14 cellular contexts compared by ENCODE assay signal in the genomic region with DNA sequence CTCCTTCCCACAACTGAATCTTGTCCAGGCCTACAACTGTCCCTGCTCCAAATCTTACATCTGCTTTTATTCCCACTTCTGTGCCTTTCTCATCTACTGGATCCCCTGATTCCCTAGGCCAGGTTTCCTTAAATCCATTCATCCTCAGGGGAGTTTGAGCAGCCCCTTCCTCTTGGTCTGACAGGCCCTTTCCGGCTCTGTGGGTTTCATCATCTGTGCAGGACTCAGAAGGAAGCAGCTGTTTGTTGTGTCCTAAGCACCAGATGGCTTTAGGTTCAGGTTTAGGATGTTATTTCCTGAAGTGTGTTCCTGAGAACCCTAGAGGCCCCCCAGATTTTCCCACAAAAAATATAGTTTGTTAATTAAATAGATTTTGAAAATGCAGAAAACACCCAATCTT. TPM values are rescaled to one million over a fixed set of nuclear protein-coding genes. Genes with fewer than 3 reads are reported as not detected.
A peak's percentile ranks its signal among the peaks of the same experiment; 100 is the strongest.
DNase-seq lines count a peak whose midpoint lies in the region; ATAC-seq and TF ChIP-seq lines count a peak whose summit lies in the region.
"Had no signal": no experiment of that assay in that cellular context is flagged by ENCODE, and none has a peak within 500 bp of the region (broad histone marks: within the 10 kb centered on the region; RNA-seq: fewer than 3 reads in every experiment).

No MANE protein-coding gene starts in this region.

- H4K8ac ChIP-seq in neuronal stem cell (ENCODE audit: low read depth, low read length), result no peak overlapping the region

- H2AFZ ChIP-seq in osteoblast (ENCODE audit: low read length) (no peak overlapping the region), neuronal stem cell (ENCODE audit: low read length) (no peak overlapping the region)

- H3K4ac ChIP-seq in neuronal stem cell (ENCODE audit: low read length), result no peak overlapping the region

- no peak overlapping the region for H2BK5ac ChIP-seq in neuronal stem cell (ENCODE audit: low read length)

- H3K9me3 ChIP-seq in right atrium auricular region (no peaks in the 10 kb centered on the region), osteoblast (ENCODE audit: low read depth, low read length) (no peaks in the 10 kb centered on the region), neuronal stem cell (replicated peaks in 1 of 2; ENCODE audit: control insufficient read depth in 2 of 2, insufficient read depth in 1 of 2, low read depth in 1 of 2, low read length in 2 of 2) (no peaks in the 10 kb centered on the region), left lung (no peaks in the 10 kb centered on the region)
- H3K9me3 ChIP-seq: colonic mucosa had no signal

- no peak overlapping the region for H2AK5ac ChIP-seq in neuronal stem cell (ENCODE audit: low read depth, low read length)

- no peak overlapping the region for H3K23ac ChIP-seq in neuronal stem cell (ENCODE audit: low read depth, low read length, poor library complexity)

- H2BK12ac ChIP-seq in neuronal stem cell (ENCODE audit: low read length), result no peak overlapping the region

- peaks cover 98% of the 10 kb centered on the region for H3K79me2 ChIP-seq in osteoblast (ENCODE audit: insufficient read depth, low read length)

- TF ChIP-seq CTCF in right atrium auricular region (IDR thresholded peaks at IDR 0.05) (no peak), osteoblast (IDR thresholded peaks at IDR 0.05; ENCODE audit: extremely low read depth, low read depth, low read length) (no peak), left lung (IDR thresholded peaks at IDR 0.05) (no peak)

- DNase-seq in right atrium auricular region (ENCODE audit: low spot score), result no peak
- DNase-seq in left ventricle myocardium superior, result no peak
- DNase-seq in SK-N-DZ (ENCODE audit: low spot score), result peak; percentile 71
- DNase-seq in left kidney (ENCODE audit: low read depth, low spot score), result peak; percentile 56
- DNase-seq in osteoblast (ENCODE audit: insufficient read length, low spot score, missing footprints), result no peak
- no peak for DNase-seq in neuronal stem cell (ENCODE audit: low spot score)
- no peak for DNase-seq in left lung
- DNase-seq in activated effector memory CD4-positive, alpha-beta T cell treated with anti-CD3 and anti-CD28 coated beads, Interleukin-2, amount 50 U/mL, for 16 hours, result no peak
- DNase-seq: ACHN; activated CD4-positive, alpha-beta T cell treated with anti-CD3 and anti-CD28 coated beads for 48 hours; colonic mucosa; DMS79 treated with DMSO at 0.1 percent for 48 hours; SHP77 treated with DMSO at 0.1 percent for 48 hours; stimulated activated CD4-positive, alpha-beta T cell treated with anti-CD3 and anti-CD28 coated beads, Interleukin-12 subunit alpha, Interleukin-12 subunit beta, amount 100 ng/mL, for 4 hours had no signal

- H3K4me3 ChIP-seq in right atrium auricular region (no peak overlapping the region), osteoblast (ENCODE audit: insufficient read depth, low read length) (no peak overlapping the region), neuronal stem cell (ENCODE audit: low read length in 2 of 2) (no peak overlapping the region), left lung (no peak overlapping the region)
- H3K4me3 ChIP-seq: colonic mucosa had no signal

- no peaks in the 10 kb centered on the region for H3K79me1 ChIP-seq in neuronal stem cell (ENCODE audit: low read depth, low read length)

- H3K18ac ChIP-seq in neuronal stem cell (ENCODE audit: low read length), result no peak overlapping the region

- intact Hi-C loops in left ventricle myocardium superior (cut with micrococcal nuclease), result no loop called here
- intact Hi-C loops in left lung (cut with DNase I), result no loop called here

- H3K36me3 ChIP-seq in right atrium auricular region (no peaks in the 10 kb centered on the region), osteoblast (ENCODE audit: insufficient read depth, low read length) (no peaks in the 10 kb centered on the region), neuronal stem cell (replicated peaks in 1 of 2; ENCODE audit: control insufficient read depth in 2 of 2, insufficient read depth in 2 of 2, low read length in 2 of 2) (no peaks in the 10 kb centered on the region), left lung (no peaks in the 10 kb centered on the region)
- H3K36me3 ChIP-seq: colonic mucosa had no signal

- H4K91ac ChIP-seq in neuronal stem cell (ENCODE audit: low read depth, low read length, poor library complexity), result no peak overlapping the region

- ATAC-seq in left ventricle myocardium superior (no peak), left lung (no peak)

- H4K20me1 ChIP-seq in osteoblast (ENCODE audit: insufficient read depth, low read length), result peaks cover 11% of the 10 kb centered on the region

- H3K27ac ChIP-seq in right atrium auricular region (peak overlapping the region; percentile 71 to 82), osteoblast (ENCODE audit: low read depth, low read length) (no peak overlapping the region), neuronal stem cell (replicated peaks; ENCODE audit: low read length) (no peak overlapping the region), left lung (peak overlapping the region in 1 of 2 donors; percentile 35)
- H3K27ac ChIP-seq: colonic mucosa had no signal

- WGBS in neuronal stem cell (ENCODE audit: extremely low coverage in 2 of 2, insufficient read length in 2 of 2, insufficient replicate concordance in 1 of 2), 2 donors, result no CpG with 5 or more reads among the region's 1 CpG

- no peaks in the 10 kb centered on the region for H3K27me3 ChIP-seq in right atrium auricular region
- no peaks in the 10 kb centered on the region for H3K27me3 ChIP-seq in osteoblast (ENCODE audit: insufficient read depth, low read length)
- H3K27me3 ChIP-seq in neuronal stem cell (ENCODE audit: control insufficient read depth in 3 of 3, insufficient read depth in 3 of 3, low read depth in 1 of 3, low read length in 3 of 3), result no peaks in the 10 kb centered on the region
- H3K27me3 ChIP-seq in left lung, result no peaks in the 10 kb centered on the region
- H3K27me3 ChIP-seq: colonic mucosa had no signal

- H3K4me1 ChIP-seq in right atrium auricular region (peaks cover 0 to 97% of the 10 kb centered on the region in 2 donors), osteoblast (ENCODE audit: insufficient read depth, low read length) (peaks cover 20% of the 10 kb centered on the region), neuronal stem cell (ENCODE audit: control insufficient read depth in 2 of 2, insufficient read depth in 1 of 2, low read depth in 1 of 2, low read length in 2 of 2) (peaks cover 21 to 30% of the 10 kb centered on the region in 2 donors), left lung (peaks cover 0 to 20% of the 10 kb centered on the region in 2 donors)
- H3K4me1 ChIP-seq: colonic mucosa had no signal

- H3K4me2 ChIP-seq in osteoblast (ENCODE audit: insufficient read depth, low read length) (no peak overlapping the region), neuronal stem cell (ENCODE audit: insufficient read depth, low read length, poor library complexity, severe bottlenecking) (no peak overlapping the region)

- H2BK120ac ChIP-seq in neuronal stem cell (ENCODE audit: low read depth, low read length), result no peak overlapping the region

- H3K14ac ChIP-seq in neuronal stem cell (ENCODE audit: low read length), result no peak overlapping the region

- no peak overlapping the region for H3K9ac ChIP-seq in neuronal stem cell (ENCODE audit: low read depth, low read length, poor library complexity)

- H2BK15ac ChIP-seq in neuronal stem cell (ENCODE audit: low read length), result no peak overlapping the region

RNA-seq across cellular contexts. Expression of a gene that starts 21.1 kb away (rescaled TPM):
- 10 to 100 TPM; 88.7 to 96.5 TPM for total RNA-seq in right atrium auricular region
- 56.3 TPM for total RNA-seq in left ventricle myocardium superior
- polyA plus RNA-seq in SK-N-DZ (2014; cell fraction: cytosol; rRNA removed), result 127 and 223 TPM in 2 replicates
- polyA plus RNA-seq in SK-N-DZ (2014; cell fraction: nucleus; rRNA removed), result 105 and 153 TPM in 2 replicates
- total RNA-seq in osteoblast, result 1.8 and 2.4 TPM in 2 replicates
- 31.0 TPM for polyA plus RNA-seq in neuronal stem cell (2013, experiment 1 of 2)
- polyA plus RNA-seq in neuronal stem cell (2013, experiment 2 of 2), result 31.4 TPM
- 1 to 10 TPM; 5.8 to 6.2 TPM for total RNA-seq in left lung

Comparison
In these comparisons a context has a peak if more than half of its experiments do, and no peak if none do; other contexts are left out.
1. DNase-seq: peak in SK-N-DZ (single experiment) and left kidney (single experiment); none in right atrium auricular region (single experiment), left ventricle myocardium superior (single experiment), osteoblast (single experiment), neuronal stem cell (single experiment), left lung (0 of 2) and activated effector memory CD4-positive, alpha-beta T cell treated with anti-CD3 and anti-CD28 coated beads, Interleukin-2, amount 50 U/mL, for 16 hours (single experiment).
2. H3K27ac ChIP-seq: peak in right atrium auricular region (2 of 2); none in osteoblast (single experiment) and neuronal stem cell (single experiment).